In genomic region chr18:55384551-55385275, GRCh38 we compare ENCODE assay signal across 8 cellular contexts.
DNase-seq lines count a peak whose midpoint lies in the region; ATAC-seq and TF ChIP-seq lines count a peak whose summit lies in the region.

No MANE protein-coding gene starts in this region.

- H3K36me3 ChIP-seq in Panc1 (ENCODE audit: control insufficient read depth, insufficient read depth, low read length) (no peaks in the 10 kb centered on the region), aorta (ENCODE audit: control insufficient read depth in 1 of 2, insufficient read depth in 2 of 2, low read length in 1 of 2) (peaks cover 0 to 5% of the 10 kb centered on the region in 2 donors)

- peak; percentile 42 for TF ChIP-seq CTCF in Panc1 (IDR thresholded peaks at IDR 0.05)

- ATAC-seq in Panc1 (no peak), left lobe of liver (no peak), aorta (ENCODE audit: low FRiP score) (no peak)

- no peak overlapping the region for H3K4me3 ChIP-seq in Panc1 (ENCODE audit: low read depth in 2 of 2, low read length in 2 of 2)
- H3K4me3 ChIP-seq in aorta (ENCODE audit: low read length in 2 of 2) = no peak overlapping the region

- intact Hi-C loops in Panc1 (cut with micrococcal nuclease; ENCODE audit: unreplicated experiment) = no loop called here
- intact Hi-C loops in aorta (cut with DNase I) = no loop called here

- BruUV-seq in Panc1 (replicated peaks; lab: Mats Ljungman, UMichigan) = no TSS peak

- DNase-seq in CD1c-positive myeloid dendritic cell (ENCODE audit: extremely low spot score) (peak; percentile 17), H4 (ENCODE audit: low spot score) (peak; percentile 43), Panc1 (ENCODE audit: low read depth, low spot score) (no peak), fibroblast of gingiva (ENCODE audit: low read depth) (peak; percentile 29), substantia nigra (lab: John Stamatoyannopoulos, UW) (peak in 16 of 49 donors; percentile 10 to 58 (median 39)), mucosa of gallbladder (ENCODE audit: low spot score) (no peak), left lobe of liver (ENCODE audit: low spot score) (no peak), aorta (no peak)

- CTCF ChIA-PET in Panc1 (lab: Charles Lee) = no interaction called here

- POLR2A ChIA-PET in Panc1 (lab: Charles Lee) = no interaction called here

- H3K27ac ChIP-seq in Panc1 (ENCODE audit: low read length) = no peak overlapping the region
- H3K27ac ChIP-seq in substantia nigra (ENCODE audit: low read depth, low read length, poor library complexity, severe bottlenecking) = peak overlapping the region; percentile 58
- no peak overlapping the region for H3K27ac ChIP-seq in aorta (ENCODE audit: low read depth in 1 of 2, low read length in 2 of 2)

- H3K4me1 ChIP-seq in Panc1 (ENCODE audit: control insufficient read depth, insufficient read depth, low read length) (no peaks in the 10 kb centered on the region; the same call in 1 of the 2 replicates), aorta (ENCODE audit: control insufficient read depth in 1 of 2, insufficient read depth in 2 of 2, low read length in 2 of 2) (no peaks in the 10 kb centered on the region)

- in situ Hi-C loops in Panc1 (cut with HindIII; ENCODE audit: low pct_unique_long_range_greater_than_20kb, low sequenced_read_pairs) = no loop called here

- no peaks in the 10 kb centered on the region for H3K27me3 ChIP-seq in Panc1 (ENCODE audit: control insufficient read depth, insufficient read depth, low read length)
- H3K27me3 ChIP-seq in aorta (ENCODE audit: control insufficient read depth in 1 of 2, insufficient read depth in 2 of 2, low read length in 1 of 2) = no peaks in the 10 kb centered on the region

- 78 to 85% methylated on average over 4 of the region's 4 CpGs for WGBS in aorta, 2 donors

- H3K9me3 ChIP-seq in Panc1 (ENCODE audit: control insufficient read depth, insufficient read depth, low read depth, low read length) (no peaks in the 10 kb centered on the region), aorta (ENCODE audit: control insufficient read depth, low read length) (no peaks in the 10 kb centered on the region)

Comparison
In these comparisons a context has a peak if more than half of its experiments do, and no peak if none do; other contexts are left out.
1. DNase-seq: peak in CD1c-positive myeloid dendritic cell (single experiment), H4 (single experiment) and fibroblast of gingiva (single experiment); none in Panc1 (single experiment), mucosa of gallbladder (single experiment), left lobe of liver (single experiment) and aorta (0 of 2).